8 cellular contexts compared by ENCODE assay signal in the genomic region with DNA sequence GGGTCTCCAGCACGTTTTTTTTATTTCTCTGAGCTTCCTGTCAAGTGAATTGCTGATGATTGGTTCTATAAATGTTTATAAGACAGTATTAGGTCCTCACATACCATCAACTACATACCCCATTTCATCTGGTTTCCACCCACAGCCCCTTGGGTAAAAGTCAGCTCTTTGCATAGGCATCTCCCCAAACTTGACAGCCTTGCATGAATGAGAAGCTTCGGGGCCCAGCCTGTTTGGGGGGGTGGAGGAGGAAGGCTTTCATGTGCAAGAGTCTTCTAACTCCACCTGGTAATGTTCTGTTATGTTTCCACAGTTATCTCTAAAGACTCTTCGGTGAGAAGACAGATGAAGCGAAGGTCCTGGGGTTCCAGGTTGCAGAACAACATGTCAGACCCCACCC.
"Had no signal": no experiment of that assay in that cellular context is flagged by ENCODE, and none has a peak within 500 bp of the region (broad histone marks: within the 10 kb centered on the region; RNA-seq: fewer than 3 reads in every experiment).

No MANE protein-coding gene starts in this region.

- DNase-seq: GM23248, GOT3, H7, H9, HCEC 1CT, HFFc6 had no signal

- H3K4me3 ChIP-seq: GM23248, GM23338, HAP-1 had no signal

- H3K36me3 ChIP-seq: HAP-1 had no signal

- H3K4me1 ChIP-seq: HAP-1 had no signal

- H3K9me3 ChIP-seq: HAP-1 had no signal

- H3K27ac ChIP-seq: GM23248 had no signal
